17 cellular contexts compared by ENCODE assay signal in genomic region chr15:74908635-74909034, GRCh38. TPM values are rescaled to one million over a fixed set of nuclear protein-coding genes. Genes with fewer than 3 reads are reported as not detected.
A peak's percentile ranks its signal among the peaks of the same experiment; 100 is the strongest.
DNase-seq lines count a peak whose midpoint lies in the region; ATAC-seq and TF ChIP-seq lines count a peak whose summit lies in the region.
"Had no signal": no experiment of that assay in that cellular context is flagged by ENCODE, and none has a peak within 500 bp of the region (broad histone marks: within the 10 kb centered on the region; RNA-seq: fewer than 3 reads in every experiment).

No MANE protein-coding gene starts in this region.

- H3K27me3 ChIP-seq in CD4-positive, CD25-positive, alpha-beta regulatory T cell (ENCODE audit: control insufficient read depth, insufficient read depth, low read length), result no peaks in the 10 kb centered on the region
- H3K27me3 ChIP-seq in upper lobe of right lung (no peaks in the 10 kb centered on the region), tibial artery (no peaks in the 10 kb centered on the region)

- intact Hi-C loops in upper lobe of right lung (cut with DNase I) (no loop called here), tibial artery (cut with DNase I; ENCODE audit: low total_unique reads) (loop anchor here (5.0 kb wide), 1 partner anchor 126 kb away; the partner anchor contains the start of gene CSK)

- H3K4me3 ChIP-seq in CD4-positive, CD25-positive, alpha-beta regulatory T cell (ENCODE audit: low read depth, low read length), result no peak overlapping the region
- no peak overlapping the region for H3K4me3 ChIP-seq in upper lobe of right lung
- no peak overlapping the region for H3K4me3 ChIP-seq in tibial artery
- H3K4me3 ChIP-seq: GM23338 had no signal

- no peaks in the 10 kb centered on the region for H3K27me3 Mint-ChIP-seq in CD4-positive, CD25-positive, alpha-beta regulatory T cell
- no peaks in the 10 kb centered on the region for H3K27me3 Mint-ChIP-seq in T-cell
- H3K27me3 Mint-ChIP-seq in neural crest cell (ENCODE audit: low read depth), result no peaks in the 10 kb centered on the region
- H3K27me3 Mint-ChIP-seq: CD8-positive, alpha-beta memory T cell had no signal

- H3K4me1 ChIP-seq in CD4-positive, CD25-positive, alpha-beta regulatory T cell (ENCODE audit: control insufficient read depth, insufficient read depth, low read length, poor library complexity, severe bottlenecking), result peaks cover 24% of the 10 kb centered on the region
- H3K4me1 ChIP-seq in upper lobe of right lung (peaks cover 15% of the 10 kb centered on the region), tibial artery (peaks cover 5 to 25% (median 19%) of the 10 kb centered on the region in 4 donors)

- no peaks in the 10 kb centered on the region for H3K9me3 Mint-ChIP-seq in CD4-positive, CD25-positive, alpha-beta regulatory T cell
- no peaks in the 10 kb centered on the region for H3K9me3 Mint-ChIP-seq in T-cell
- no peaks in the 10 kb centered on the region for H3K9me3 Mint-ChIP-seq in neural crest cell
- H3K9me3 Mint-ChIP-seq: CD8-positive, alpha-beta memory T cell had no signal

- H3K27ac Mint-ChIP-seq in CD4-positive, CD25-positive, alpha-beta regulatory T cell, result peak overlapping the region; percentile 7 to 46 (median 41)
- H3K27ac Mint-ChIP-seq in T-cell, result peak overlapping the region in 1 of 2 donors; percentile 7
- no peak overlapping the region for H3K27ac Mint-ChIP-seq in neural crest cell (ENCODE audit: unreplicated experiment)
- H3K27ac Mint-ChIP-seq: GM23338, H9 had no signal

- POLR2A ChIA-PET in T-cell (lab: Charles Lee), result no interaction called here

- no peaks in the 10 kb centered on the region for H3K9me3 ChIP-seq in CD4-positive, CD25-positive, alpha-beta regulatory T cell (ENCODE audit: control insufficient read depth in 2 of 2, low read length in 2 of 2)
- H3K9me3 ChIP-seq in upper lobe of right lung (no peaks in the 10 kb centered on the region), tibial artery (no peaks in the 10 kb centered on the region)

- DNase-seq in CD4-positive, CD25-positive, alpha-beta regulatory T cell, result no peak
- DNase-seq in T-cell, result no peak
- DNase-seq in neural crest cell (ENCODE audit: low read depth, low spot score), result no peak
- DNase-seq in upper lobe of right lung, result peak; percentile 33
- DNase-seq in tibial artery, result no peak
- DNase-seq in NCI-H2029 (lab: John Stamatoyannopoulos, UW), result no peak
- DNase-seq: ACHN; C1 segment of cervical spinal cord; Calu3; CD8-positive, alpha-beta memory T cell; DND-41; GDM1; H9 had no signal

- H3K4me1 Mint-ChIP-seq in CD4-positive, CD25-positive, alpha-beta regulatory T cell, result peaks cover 16 to 40% (median 30%) of the 10 kb centered on the region in 4 donors
- H3K4me1 Mint-ChIP-seq in T-cell, result peaks cover 31 to 35% (median 34%) of the 10 kb centered on the region in 3 donors
- H3K4me1 Mint-ChIP-seq in neural crest cell, result peaks cover 30% of the 10 kb centered on the region

- H3K36me3 ChIP-seq in CD4-positive, CD25-positive, alpha-beta regulatory T cell (ENCODE audit: control insufficient read depth, insufficient read depth, low read length), result peaks cover 13% of the 10 kb centered on the region
- peaks cover 23% of the 10 kb centered on the region for H3K36me3 ChIP-seq in upper lobe of right lung
- H3K36me3 ChIP-seq in tibial artery, result peaks cover 8 to 38% (median 21%) of the 10 kb centered on the region in 3 donors

- CTCF ChIA-PET in T-cell (lab: Charles Lee), result interaction anchor here in 1 of 2 donors (0.5 to 1.7 kb wide), 2 partner anchors 9 to 108 kb away, joined by 3 read pairs; no protein-coding TSS in a partner anchor

- peak overlapping the region in 3 of 4 donors; percentile 33 to 99 (median 44) for H3K4me3 Mint-ChIP-seq in CD4-positive, CD25-positive, alpha-beta regulatory T cell
- H3K4me3 Mint-ChIP-seq in T-cell, result peak overlapping the region in 2 of 3 donors; percentile 3 to 19
- peak overlapping the region; percentile 65 for H3K4me3 Mint-ChIP-seq in neural crest cell
- H3K4me3 Mint-ChIP-seq: GM23338, H9 had no signal

- H3K36me3 Mint-ChIP-seq in CD4-positive, CD25-positive, alpha-beta regulatory T cell, result peaks cover 16% of the 10 kb centered on the region
- H3K36me3 Mint-ChIP-seq in T-cell, result peaks cover 26% of the 10 kb centered on the region
- H3K36me3 Mint-ChIP-seq in neural crest cell (ENCODE audit: low read depth), result peaks cover 23% of the 10 kb centered on the region

- TF ChIP-seq CTCF in neural crest cell (conservative IDR thresholded peaks at IDR 0.05) (no peak), upper lobe of right lung (IDR thresholded peaks at IDR 0.05) (no peak), tibial artery (IDR thresholded peaks at IDR 0.05) (no peak)

- ATAC-seq in CD4-positive, CD25-positive, alpha-beta regulatory T cell (ENCODE audit: low read depth in 2 of 2), result no peak
- ATAC-seq in T-cell (replicated peaks in 1 of 4), result no peak
- no peak for ATAC-seq in upper lobe of right lung
- no peak for ATAC-seq in HG03280 (IDR thresholded peaks at IDR 0.05; ENCODE audit: unreplicated experiment)
- ATAC-seq: GM23338, HepG2 had no signal

- H3K27ac ChIP-seq in CD4-positive, CD25-positive, alpha-beta regulatory T cell (ENCODE audit: insufficient read depth, low read length, poor library complexity, severe bottlenecking), result no peak overlapping the region
- H3K27ac ChIP-seq in upper lobe of right lung (no peak overlapping the region), tibial artery (no peak overlapping the region)
- H3K27ac ChIP-seq: KMS-11 had no signal

RNA-seq across cellular contexts. Expression of gene FAM219B, which starts 2.0 kb away (rescaled TPM):
- 79.7 TPM for total RNA-seq in CD4-positive, CD25-positive, alpha-beta regulatory T cell
- 10 to 100 TPM; 22.0 to 26.9 (median 24.8) TPM for polyA plus RNA-seq in CD4-positive, CD25-positive, alpha-beta regulatory T cell
- 100 to 1,000 TPM in 2 of 5 donors, 10 to 100 TPM in 3; 46.0 to 108 (median 96.6) TPM for total RNA-seq in T-cell
- total RNA-seq in neural crest cell, result 128 and 138 TPM in 2 replicates
- 75.4 TPM for total RNA-seq in upper lobe of right lung

RNA-seq across cellular contexts. Expression of gene MPI, which starts 18.8 kb away (rescaled TPM):
- 49.6 TPM for total RNA-seq in CD4-positive, CD25-positive, alpha-beta regulatory T cell
- polyA plus RNA-seq in CD4-positive, CD25-positive, alpha-beta regulatory T cell, result 100 to 1,000 TPM in 2 of 4 donors, 10 to 100 TPM in 2; 77.2 to 108 (median 100.0) TPM
- total RNA-seq in T-cell (10 to 100 TPM; 36.5 to 74.1 (median 66.1) TPM), neural crest cell (42.6 and 43.8 TPM in 2 replicates), upper lobe of right lung (26.7 TPM)

RNA-seq across cellular contexts. Expression of gene COX5A, which starts 29.2 kb away (rescaled TPM):
- total RNA-seq in CD4-positive, CD25-positive, alpha-beta regulatory T cell, result 91.8 TPM
- polyA plus RNA-seq in CD4-positive, CD25-positive, alpha-beta regulatory T cell, result 100 to 1,000 TPM; 383 to 512 (median 449) TPM
- total RNA-seq in T-cell, result 10 to 100 TPM; 58.5 to 83.1 (median 76.7) TPM
- 239 and 246 TPM in 2 replicates for total RNA-seq in neural crest cell
- total RNA-seq in upper lobe of right lung, result 138 TPM

RNA-seq across cellular contexts. Expression of gene SCAMP2, which starts 35.5 kb away (rescaled TPM):
- total RNA-seq in CD4-positive, CD25-positive, alpha-beta regulatory T cell, result 107 TPM
- polyA plus RNA-seq in CD4-positive, CD25-positive, alpha-beta regulatory T cell, result 100 to 1,000 TPM; 145 to 194 (median 159) TPM
- total RNA-seq in T-cell (100 to 1,000 TPM in 3 of 5 donors, 10 to 100 TPM in 2; 76.8 to 141 (median 134) TPM), neural crest cell (40.4 and 42.0 TPM in 2 replicates), upper lobe of right lung (115 TPM)

RNA-seq across cellular contexts. Expression of gene RPP25, which starts 47.9 kb away (rescaled TPM):
- total RNA-seq in CD4-positive, CD25-positive, alpha-beta regulatory T cell, result 0.54 TPM
- polyA plus RNA-seq in CD4-positive, CD25-positive, alpha-beta regulatory T cell, result 1 to 10 TPM; 1.6 to 4.6 (median 2.8) TPM
- total RNA-seq in T-cell, result 1 to 10 TPM in 3 of 5 donors, under 1 TPM in 2; 0.79 to 4.2 (median 2.8) TPM
- total RNA-seq in neural crest cell, result 6.2 and 6.3 TPM in 2 replicates
- total RNA-seq in upper lobe of right lung, result 20.2 TPM

Comparison
In these comparisons a context has a peak if more than half of its experiments do, and no peak if none do; other contexts are left out.
1. H3K4me3 Mint-ChIP-seq: peak in every context shown above with its lines; median percentile 65 in neural crest cell; 44 in CD4-positive, CD25-positive, alpha-beta regulatory T cell; 11 in T-cell.